Comparison of ENCODE assay signal across 12 cellular contexts in genomic region chr11:43989162-43989961, GRCh38. TPM values are rescaled to one million over a fixed set of nuclear protein-coding genes. Genes with fewer than 3 reads are reported as not detected.
DNase-seq lines count a peak whose midpoint lies in the region; ATAC-seq and TF ChIP-seq lines count a peak whose summit lies in the region.
"Had no signal": no experiment of that assay in that cellular context is flagged by ENCODE, and none has a peak within 500 bp of the region (broad histone marks: within the 10 kb centered on the region; RNA-seq: fewer than 3 reads in every experiment).

No MANE protein-coding gene starts in this region.

- H3K36me3 ChIP-seq in BLaER1 treated with 17β-estradiol and CSF1 and Interleukin-3, amounts not matched to agents 10 nM and 100 nM: no peaks in the 10 kb centered on the region

- TF ChIP-seq CTCF in fibroblast of pulmonary artery (IDR thresholded peaks at IDR 0.05; ENCODE audit: low read length, missing control alignments) (no peak), neural crest cell (conservative IDR thresholded peaks at IDR 0.05) (no peak)

- H3K27me3 Mint-ChIP-seq in neural crest cell (ENCODE audit: low read depth): peaks cover 2% of the 10 kb centered on the region

- H4K20me1 ChIP-seq in BLaER1 treated with 17β-estradiol and CSF1 and Interleukin-3, amounts not matched to agents 10 nM and 100 nM: no peaks in the 10 kb centered on the region

- in situ Hi-C loops in SK-MEL-5 (cut with HindIII; ENCODE audit: low pct_unique_long_range_greater_than_20kb, low sequenced_read_pairs): no loop called here

- no peaks in the 10 kb centered on the region for H3K27me3 ChIP-seq in BLaER1 treated with 17β-estradiol and CSF1 and Interleukin-3, amounts not matched to agents 10 nM and 100 nM

- H3K4me2 ChIP-seq in BLaER1 treated with 17β-estradiol and CSF1 and Interleukin-3, amounts not matched to agents 10 nM and 100 nM: peak overlapping the region; percentile 52 to 88 (median 79)

- no peak overlapping the region for H3K4me3 Mint-ChIP-seq in neural crest cell
- H3K4me3 Mint-ChIP-seq: activated CD8-positive, alpha-beta T cell treated with anti-CD3 and anti-CD28 coated beads, Interleukin-2, amount 10 ng/mL, durations not matched to agents 7 days and 5 days had no signal

- no peaks in the 10 kb centered on the region for H3K9me3 Mint-ChIP-seq in neural crest cell

- peak overlapping the region in 8 of 11 experiments; percentile 28 to 75 (median 56); a peak in 16 of 22 replicates for H3K27ac ChIP-seq in BLaER1 treated with 17β-estradiol and CSF1 and Interleukin-3, amounts not matched to agents 10 nM and 100 nM
- H3K27ac ChIP-seq: RWPE1 had no signal

- H3K4me3 ChIP-seq in BLaER1 treated with 17β-estradiol and CSF1 and Interleukin-3, amounts not matched to agents 10 nM and 100 nM: 0 out of 20 replicates have a peak overlapping the region, but pooled peaks of 1 of the 10 experiments have one; percentile 9
- no peak overlapping the region for H3K4me3 ChIP-seq in fibroblast of pulmonary artery (replicated peaks; ENCODE audit: low read depth, low read length)

- H3K4me1 Mint-ChIP-seq in neural crest cell: peaks cover 29% of the 10 kb centered on the region

- DNase-seq in SK-MEL-5 (ENCODE audit: low read depth, low spot score) (peak; percentile 22), fibroblast of pulmonary artery (ENCODE audit: low read depth) (peak; percentile 34), neural crest cell (ENCODE audit: low read depth, low spot score) (peak; percentile 13)
- DNase-seq: activated CD8-positive, alpha-beta T cell treated with anti-CD3 and anti-CD28 coated beads, Interleukin-2, amount 10 ng/mL, durations not matched to agents 7 days and 5 days; hippocampal formation; NCI-H1048 had no signal

- H3K9ac ChIP-seq in BLaER1 treated with 17β-estradiol and CSF1 and Interleukin-3, amounts not matched to agents 10 nM and 100 nM: peak overlapping the region in 7 of 11 experiments; percentile 11 to 57 (median 42); a peak in 11 of 22 replicates

- H3K27ac Mint-ChIP-seq in neural crest cell (ENCODE audit: unreplicated experiment): peak overlapping the region; percentile 0
- H3K27ac Mint-ChIP-seq: activated CD8-positive, alpha-beta T cell treated with anti-CD3 and anti-CD28 coated beads, Interleukin-2, amount 10 ng/mL, durations not matched to agents 7 days and 5 days had no signal

- peaks cover 19 to 44% (median 38%) of the 10 kb centered on the region in 10 experiments for H3K4me1 ChIP-seq in BLaER1 treated with 17β-estradiol and CSF1 and Interleukin-3, amounts not matched to agents 10 nM and 100 nM

- H3K9me3 ChIP-seq in BLaER1 treated with 17β-estradiol and CSF1 and Interleukin-3, amounts not matched to agents 10 nM and 100 nM (replicated peaks in 1 of 11): no peaks in the 10 kb centered on the region

- ATAC-seq in HG03432 (IDR thresholded peaks at IDR 0.05; ENCODE audit: unreplicated experiment): no peak
- ATAC-seq in GM21576 (IDR thresholded peaks at IDR 0.05; ENCODE audit: unreplicated experiment): no peak
- no peak for ATAC-seq in GM19455 (IDR thresholded peaks at IDR 0.05; ENCODE audit: unreplicated experiment)
- ATAC-seq in HG03025 (IDR thresholded peaks at IDR 0.05; ENCODE audit: low FRiP score, unreplicated experiment): no peak
- ATAC-seq: activated CD8-positive, alpha-beta T cell treated with anti-CD3 and anti-CD28 coated beads, Interleukin-2, amount 10 ng/mL, durations not matched to agents 7 days and 5 days had no signal

- no peaks in the 10 kb centered on the region for H3K36me3 Mint-ChIP-seq in neural crest cell (ENCODE audit: low read depth)

RNA-seq across cellular contexts. Expression of gene C11orf96, which starts 46.9 kb away (rescaled TPM):
- 112 and 149 TPM in 2 replicates for total RNA-seq in SK-MEL-5 (2014; rRNA removed; shearing (Covaris generic))
- polyA plus RNA-seq in SK-MEL-5 (2015; cell fraction: cytosol; rRNA removed): 110 and 137 TPM in 2 replicates
- 14.4 and 26.7 TPM in 2 replicates for polyA plus RNA-seq in SK-MEL-5 (2015; cell fraction: nucleus; rRNA removed)
- 3.0 and 3.2 TPM in 2 replicates for total RNA-seq in neural crest cell

RNA-seq across cellular contexts. Expression of gene ACCSL, which starts 58.4 kb away (rescaled TPM):
- total RNA-seq in SK-MEL-5 (2014; rRNA removed; shearing (Covaris generic)): 1.5 TPM in 2 replicates
- polyA plus RNA-seq in SK-MEL-5 (2015; cell fraction: cytosol; rRNA removed): 0.98 and 1.2 TPM in 2 replicates
- 3.5 and 4.6 TPM in 2 replicates for polyA plus RNA-seq in SK-MEL-5 (2015; cell fraction: nucleus; rRNA removed)
- total RNA-seq in neural crest cell: not detected in 2 replicates
- total RNA-seq: activated CD8-positive, alpha-beta T cell treated with anti-CD3 and anti-CD28 coated beads, Interleukin-2, amount 10 ng/mL, durations not matched to agents 7 days and 5 days had no signal

Comparison
In these comparisons a context has a peak if more than half of its experiments do, and no peak if none do; other contexts are left out.
1. RNA of gene C11orf96, which starts 46.9 kb away (total RNA-seq): 112 to 149 TPM in SK-MEL-5; 3.0 to 3.2 TPM in neural crest cell; every median in the first group is over 10 times any median in the second.
2. Peak in every context shown above with its lines, with median percentiles within 50 percentile points of each other: DNase-seq.